8 cellular contexts compared by ENCODE assay signal in the genomic region with DNA sequence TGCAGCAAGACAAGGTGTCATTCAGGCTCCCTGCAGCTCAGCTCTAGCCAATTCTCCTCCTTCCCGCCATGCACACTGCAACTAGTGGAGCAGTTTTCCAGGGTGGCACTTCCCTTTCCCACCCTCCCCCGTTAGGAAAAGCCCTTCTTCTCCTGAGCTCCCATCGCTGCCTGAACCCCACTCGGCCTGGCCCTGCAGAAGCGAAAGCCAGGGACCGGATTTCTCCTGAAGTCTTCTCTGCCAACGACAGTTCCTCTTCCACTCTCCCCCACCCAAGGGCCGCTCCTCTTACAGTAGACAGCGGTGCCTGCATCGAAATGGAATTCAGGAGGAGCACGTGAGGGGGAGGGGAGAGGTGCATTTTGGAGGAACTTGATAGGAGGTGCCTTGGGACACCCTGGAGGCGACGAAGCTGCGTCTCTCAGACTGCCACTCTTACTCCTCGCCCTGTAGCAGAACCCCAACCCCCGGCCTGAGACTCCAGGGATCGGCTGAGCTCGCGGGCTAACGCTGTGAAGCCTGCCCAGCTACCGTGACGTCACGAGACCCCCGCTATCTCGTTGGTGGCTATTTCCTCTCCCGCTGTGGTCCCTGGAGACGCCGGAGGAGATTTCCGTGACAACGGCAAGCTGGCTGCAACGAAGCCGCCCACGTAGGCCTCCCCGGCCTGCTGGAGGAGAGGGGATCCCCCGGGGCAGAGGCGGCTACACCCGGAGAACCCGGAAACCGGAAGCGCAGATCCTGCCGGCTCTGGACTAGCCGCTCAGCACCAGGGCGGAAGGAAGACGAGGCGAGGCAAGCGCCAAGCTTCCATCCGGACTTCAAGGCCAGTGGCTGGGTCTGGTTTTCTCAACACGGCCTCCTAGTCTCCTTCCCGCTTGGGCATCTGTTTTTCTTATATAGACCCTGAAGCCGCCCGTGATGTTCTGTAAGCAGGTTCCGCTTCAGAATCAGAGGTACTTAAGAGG.
DNase-seq lines count a peak whose midpoint lies in the region; ATAC-seq and TF ChIP-seq lines count a peak whose summit lies in the region.

No MANE protein-coding gene starts in this region.

- no peak for TF ChIP-seq CTCF in kidney epithelial cell (IDR thresholded peaks at IDR 0.05; ENCODE audit: insufficient read depth, low read length, poor library complexity, severe bottlenecking)

- no peaks in the 10 kb centered on the region for H3K36me3 ChIP-seq in kidney epithelial cell (ENCODE audit: control insufficient read depth, insufficient read depth, low read length)

- TF ChIP-seq POLR2A in GM19099 (IDR thresholded peaks at IDR 0.05; ENCODE audit: extremely low read depth, insufficient read length, low read depth), result peak; percentile 95

- ATAC-seq in HG03378 (IDR thresholded peaks at IDR 0.05; ENCODE audit: unreplicated experiment), result peak; percentile 95

- peak overlapping the region; percentile 47 for H3K4me3 ChIP-seq in kidney epithelial cell (ENCODE audit: low read depth, low read length)

- no peaks in the 10 kb centered on the region for H3K27me3 ChIP-seq in kidney epithelial cell (ENCODE audit: control insufficient read depth, insufficient read depth, low read length)

- DNase-seq in AG20443 (ENCODE audit: low spot score) (peak; percentile 97), NCI-H446 treated with DMSO at 0.1 percent for 48 hours (lab: John Stamatoyannopoulos, UW) (peak; percentile 87), cerebellum (ENCODE audit: low spot score) (peak; percentile 94), kidney epithelial cell (ENCODE audit: low read depth) (peak; percentile 79)
- DNase-seq in activated CD4-positive, alpha-beta T cell treated with anti-CD3 and anti-CD28 coated beads for 1 hour, result peak; percentile 94
- DNase-seq in stimulated activated CD4-positive, alpha-beta T cell treated with anti-CD3 and anti-CD28 coated beads, Interleukin-15, amount 100 ng/mL, for 24 hours, result peak; percentile 100

Comparison
In these comparisons a context has a peak if more than half of its experiments do, and no peak if none do; other contexts are left out.
1. Peak in every context shown above with its lines: DNase-seq, ATAC-seq and H3K4me3 ChIP-seq.